In genomic region chr1:153609585-153609907, GRCh38 we compare ENCODE assay signal across 12 cellular contexts. TPM values are rescaled to one million over a fixed set of nuclear protein-coding genes. Genes with fewer than 3 reads are reported as not detected.
DNase-seq lines count a peak whose midpoint lies in the region; ATAC-seq, FAIRE-seq and TF ChIP-seq lines count a peak whose summit lies in the region.
"Had no signal": no experiment of that assay in that cellular context is flagged by ENCODE, and none has a peak within 500 bp of the region (broad histone marks: within the 10 kb centered on the region; RNA-seq: fewer than 3 reads in every experiment).

No MANE protein-coding gene starts in this region.

- H3K27me3 Mint-ChIP-seq in stimulated activated naive B cell treated with anti-CD40 and anti-IgM and Interleukin-4, amounts not matched to agents 10 μg/mL and 1 μg/mL and 100 μg/mL, for 72 hours: peaks cover 0 to 3% of the 10 kb centered on the region in 2 donors
- no peaks in the 10 kb centered on the region for H3K27me3 Mint-ChIP-seq in activated naive CD4-positive, alpha-beta T cell treated with anti-CD3 and anti-CD28 coated beads for 36 hours (ENCODE audit: low read depth)

- intact Hi-C loops in breast epithelium (cut with DNase I; ENCODE audit: low total_unique reads) (no loop called here), left lung (cut with DNase I) (no loop called here)
- intact Hi-C loops in activated naive CD4-positive, alpha-beta T cell treated with anti-CD3 and anti-CD28 coated beads for 36 hours (cut with micrococcal nuclease): no loop called here

- no peak overlapping the region for H3K4me3 Mint-ChIP-seq in stimulated activated naive B cell treated with anti-CD40 and anti-IgM and Interleukin-4, amounts not matched to agents 10 μg/mL and 1 μg/mL and 100 μg/mL, for 72 hours
- H3K4me3 Mint-ChIP-seq in activated naive CD4-positive, alpha-beta T cell treated with anti-CD3 and anti-CD28 coated beads for 36 hours: no peak overlapping the region

- peak overlapping the region; percentile 39 for H3K27ac Mint-ChIP-seq in stimulated activated naive B cell treated with anti-CD40 and anti-IgM and Interleukin-4, amounts not matched to agents 10 μg/mL and 1 μg/mL and 100 μg/mL, for 72 hours
- no peak overlapping the region for H3K27ac Mint-ChIP-seq in activated naive CD4-positive, alpha-beta T cell treated with anti-CD3 and anti-CD28 coated beads for 36 hours

- H3K4me1 Mint-ChIP-seq in stimulated activated naive B cell treated with anti-CD40 and anti-IgM and Interleukin-4, amounts not matched to agents 10 μg/mL and 1 μg/mL and 100 μg/mL, for 72 hours: peaks cover 9 to 20% of the 10 kb centered on the region in 2 donors
- H3K4me1 Mint-ChIP-seq in activated naive CD4-positive, alpha-beta T cell treated with anti-CD3 and anti-CD28 coated beads for 36 hours (ENCODE audit: low read depth): no peaks in the 10 kb centered on the region

- H3K9me3 ChIP-seq in breast epithelium (no peaks in the 10 kb centered on the region), left lung (no peaks in the 10 kb centered on the region)

- peak overlapping the region; percentile 90 for H3K4me3 ChIP-seq in HFF-Myc (replicated peaks; ENCODE audit: low read depth, low read length)
- peak overlapping the region; percentile 38 to 83 (median 49) for H3K4me3 ChIP-seq in breast epithelium
- H3K4me3 ChIP-seq in left lung: peak overlapping the region in 1 of 2 donors; percentile 51

- H3K36me3 ChIP-seq in breast epithelium (no peaks in the 10 kb centered on the region), left lung (peaks cover 0 to 17% of the 10 kb centered on the region in 2 donors)

- H3K9me3 Mint-ChIP-seq in stimulated activated naive B cell treated with anti-CD40 and anti-IgM and Interleukin-4, amounts not matched to agents 10 μg/mL and 1 μg/mL and 100 μg/mL, for 72 hours: peaks cover 0 to 2% of the 10 kb centered on the region in 2 donors
- H3K9me3 Mint-ChIP-seq in activated naive CD4-positive, alpha-beta T cell treated with anti-CD3 and anti-CD28 coated beads for 36 hours: no peaks in the 10 kb centered on the region

- H3K27me3 ChIP-seq in breast epithelium (no peaks in the 10 kb centered on the region), left lung (no peaks in the 10 kb centered on the region)

- ATAC-seq in left lung: no peak
- no peak for ATAC-seq in stimulated activated naive B cell treated with anti-CD40 and anti-IgM and Interleukin-4, amounts not matched to agents 10 μg/mL and 1 μg/mL and 100 μg/mL, for 72 hours (replicated peaks)

- TF ChIP-seq CTCF in HFF-Myc (IDR thresholded peaks at IDR 0.05; ENCODE audit: low read depth, low read length, missing control alignments): no peak
- TF ChIP-seq CTCF in breast epithelium (IDR thresholded peaks at IDR 0.05): no peak
- no peak for TF ChIP-seq CTCF in left lung (IDR thresholded peaks at IDR 0.05)

- H3K27ac ChIP-seq in breast epithelium (peak overlapping the region; percentile 98 to 100), left lung (peak overlapping the region; percentile 82 to 88)

- FAIRE-seq in GM19239 (lab: Jason Lieb, UNC): no peak

- no peak for TF ChIP-seq POLR2A in breast epithelium (IDR thresholded peaks at IDR 0.05)

- H3K36me3 Mint-ChIP-seq in stimulated activated naive B cell treated with anti-CD40 and anti-IgM and Interleukin-4, amounts not matched to agents 10 μg/mL and 1 μg/mL and 100 μg/mL, for 72 hours: peaks cover 0 to 3% of the 10 kb centered on the region in 2 donors
- H3K36me3 Mint-ChIP-seq in activated naive CD4-positive, alpha-beta T cell treated with anti-CD3 and anti-CD28 coated beads for 36 hours (ENCODE audit: low read depth): no peaks in the 10 kb centered on the region

- DNase-seq in HFF-Myc (ENCODE audit: extremely low read depth, low read depth) (no peak), breast epithelium (ENCODE audit: low spot score in 2 of 2) (no peak), left lung (no peak), HUDEP-2 (lab: John Stamatoyannopoulos, UW; ENCODE audit: unreplicated experiment in 76 of 76) (no peak), GM19239 (ENCODE audit: insufficient read length, low spot score) (no peak), NCI-H82 (lab: John Stamatoyannopoulos, UW) (no peak)
- no peak for DNase-seq in stimulated activated naive B cell treated with anti-CD40 and anti-IgM and Interleukin-4, amounts not matched to agents 10 μg/mL and 1 μg/mL and 100 μg/mL, for 72 hours
- DNase-seq in activated naive CD4-positive, alpha-beta T cell treated with anti-CD3 and anti-CD28 coated beads for 36 hours: no peak
- DNase-seq: DMS153; stimulated activated CD4-positive, alpha-beta T cell treated with anti-CD3 and anti-CD28 coated beads, Interleukin-2, amount 100 ng/mL, for 24 hours had no signal

- CTCF ChIA-PET in activated naive CD4-positive, alpha-beta T cell treated with anti-CD3 and anti-CD28 coated beads for 36 hours (lab: Charles Lee): interaction anchor here (0.6 kb wide), 1 partner anchor 90 kb away, joined by 4 read pairs; no protein-coding TSS in a partner anchor

- peaks cover 16 to 34% of the 10 kb centered on the region in 2 donors for H3K4me1 ChIP-seq in breast epithelium
- H3K4me1 ChIP-seq in left lung: peaks cover 33 to 35% of the 10 kb centered on the region in 2 donors

RNA-seq across cellular contexts. Expression of gene S100A16, which starts 3.4 kb away (rescaled TPM):
- total RNA-seq in breast epithelium: 100 to 1,000 TPM in 2 of 3 donors, 10 to 100 TPM in 1; 52.0 to 154 (median 102) TPM
- total RNA-seq in left lung: 100 to 1,000 TPM; 118 to 145 TPM
- total RNA-seq in activated naive CD4-positive, alpha-beta T cell treated with anti-CD3 and anti-CD28 coated beads for 36 hours: not detected

RNA-seq across cellular contexts. Expression of gene S100A14, which starts 6.6 kb away (rescaled TPM):
- 10 to 100 TPM in 2 of 3 donors, not detected in 1; 70.1 to 99.2 TPM for total RNA-seq in breast epithelium
- total RNA-seq in left lung: 100 to 1,000 TPM in 1 of 2 donors, 10 to 100 TPM in 1; 100.0 to 152 TPM
- not detected for total RNA-seq in activated naive CD4-positive, alpha-beta T cell treated with anti-CD3 and anti-CD28 coated beads for 36 hours

RNA-seq across cellular contexts. Expression of gene S100A13, which starts 17.8 kb away (rescaled TPM):
- total RNA-seq in breast epithelium: 100 to 1,000 TPM; 163 to 221 (median 198) TPM
- 10 to 100 TPM; 75.1 to 80.0 TPM for total RNA-seq in left lung
- total RNA-seq in activated naive CD4-positive, alpha-beta T cell treated with anti-CD3 and anti-CD28 coated beads for 36 hours: 1 to 10 TPM; 6.6 to 7.0 TPM

RNA-seq across cellular contexts. Expression of gene S100A1, which starts 18.7 kb away (rescaled TPM):
- total RNA-seq in breast epithelium (10 to 100 TPM in 2 of 3 donors, 1 to 10 TPM in 1; 6.1 to 40.0 (median 28.5) TPM), left lung (1 to 10 TPM in 1 of 2 donors, under 1 TPM in 1; 0.93 to 2.3 TPM)
- not detected for total RNA-seq in activated naive CD4-positive, alpha-beta T cell treated with anti-CD3 and anti-CD28 coated beads for 36 hours
- total RNA-seq: dermis blood vessel endothelial cell, HT1080 had no signal

RNA-seq across cellular contexts. Expression of gene CHTOP, which starts 24.3 kb away (rescaled TPM):
- 100 to 1,000 TPM in 1 of 3 donors, 10 to 100 TPM in 2; 37.1 to 112 (median 71.8) TPM for total RNA-seq in breast epithelium
- 10 to 100 TPM; 54.5 to 65.5 TPM for total RNA-seq in left lung
- total RNA-seq in activated naive CD4-positive, alpha-beta T cell treated with anti-CD3 and anti-CD28 coated beads for 36 hours: 10 to 100 TPM; 88.2 to 91.3 TPM

Comparison
In these comparisons a context has a peak if more than half of its experiments do, and no peak if none do; other contexts are left out.
1. RNA of gene S100A16, which starts 3.4 kb away (total RNA-seq): 118 to 145 TPM in left lung and 52.0 to 154 TPM in breast epithelium; not detected in activated naive CD4-positive, alpha-beta T cell treated with anti-CD3 and anti-CD28 coated beads for 36 hours; every median in the first group is over 10 times any median in the second.
2. RNA of gene S100A13, which starts 17.8 kb away (total RNA-seq): 163 to 221 TPM in breast epithelium and 75.1 to 80.0 TPM in left lung; 6.6 to 7.0 TPM in activated naive CD4-positive, alpha-beta T cell treated with anti-CD3 and anti-CD28 coated beads for 36 hours; every median in the first group is over 4 times any median in the second.